In the genomic region with DNA sequence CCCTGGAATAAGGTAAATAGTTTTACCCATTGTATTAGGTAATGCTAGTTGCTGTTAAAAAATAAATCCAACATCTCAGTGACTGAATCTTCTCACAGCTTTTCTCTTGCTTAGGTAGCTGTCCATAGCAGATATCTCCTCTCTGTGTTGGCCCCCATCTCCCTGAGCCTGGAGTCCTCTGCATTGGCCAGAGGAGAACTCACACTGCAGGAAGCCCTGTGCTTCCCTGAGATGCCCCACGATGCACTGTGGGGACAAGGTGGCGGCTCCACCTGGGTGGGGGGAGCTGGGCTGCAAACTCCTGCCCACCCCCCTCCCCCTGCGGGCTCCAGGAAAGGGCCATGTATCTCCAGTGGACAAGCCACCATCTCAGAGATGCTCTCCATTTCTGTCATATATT, we compare ENCODE assay signal across 8 cellular contexts.
"Had no signal": no experiment of that assay in that cellular context is flagged by ENCODE, and none has a peak within 500 bp of the region (broad histone marks: within the 10 kb centered on the region; RNA-seq: fewer than 3 reads in every experiment).

No MANE protein-coding gene starts in this region.

- DNase-seq: GM23248, GOT3, H7, HFFc6 had no signal

- H3K4me1 ChIP-seq: HAP-1 had no signal

- H3K27ac ChIP-seq: GM23248, HL-60 had no signal

- H3K4me3 ChIP-seq: GM23248, HAP-1 had no signal

- ATAC-seq: HCT116, HepG2 had no signal

- H3K36me3 ChIP-seq: HAP-1 had no signal

- H3K9me3 ChIP-seq: HAP-1 had no signal
